ENCODE assay signal across 19 cellular contexts in genomic region chr1:225408249-225408648, GRCh38. TPM values are rescaled to one million over a fixed set of nuclear protein-coding genes. Genes with fewer than 3 reads are reported as not detected.
DNase-seq lines count a peak whose midpoint lies in the region; ATAC-seq, FAIRE-seq and TF ChIP-seq lines count a peak whose summit lies in the region.
"Had no signal": no experiment of that assay in that cellular context is flagged by ENCODE, and none has a peak within 500 bp of the region (broad histone marks: within the 10 kb centered on the region; RNA-seq: fewer than 3 reads in every experiment).

No MANE protein-coding gene starts in this region.

- H3K36me3 ChIP-seq in liver (ENCODE audit: control insufficient read depth in 4 of 4, insufficient read depth in 3 of 4, low read depth in 1 of 4, low read length in 3 of 4) (peaks cover 9 to 37% (median 14%) of the 10 kb centered on the region in 4 donors), HepG2 (replicated peaks in 1 of 2; ENCODE audit: control insufficient read depth in 1 of 2, insufficient read depth in 2 of 2, low read length in 2 of 2) (peaks cover 17 to 54% of the 10 kb centered on the region in 2 experiments), SK-N-MC (ENCODE audit: insufficient read depth, low read length) (peaks cover 83% of the 10 kb centered on the region)

- TF ChIP-seq RAD21 in liver (IDR thresholded peaks at IDR 0.05) (no peak), HepG2 (CRISPR knock-in tag; IDR thresholded peaks at IDR 0.05) (no peak)

- H3K4me3 ChIP-seq in liver (ENCODE audit: low read depth in 1 of 3, low read length in 3 of 3) = no peak overlapping the region
- no peak overlapping the region for H3K4me3 ChIP-seq in HepG2 (replicated peaks in 1 of 3; ENCODE audit: insufficient read depth in 1 of 3, low read depth in 2 of 3, low read length in 3 of 3)
- no peak overlapping the region for H3K4me3 ChIP-seq in SK-N-MC

- H3K4me1 ChIP-seq in liver (ENCODE audit: control insufficient read depth in 4 of 4, insufficient read depth in 4 of 4, low read length in 3 of 4) (peaks cover 5 to 11% (median 6%) of the 10 kb centered on the region in 4 donors), HepG2 (ENCODE audit: insufficient read depth, low read length) (peaks cover 41% of the 10 kb centered on the region)

- TF ChIP-seq EP300 in HepG2 (IDR thresholded peaks at IDR 0.05; ENCODE audit: low read depth in 2 of 2, low read length in 2 of 2) (no peak), HepG2 (CRISPR knock-in tag; IDR thresholded peaks at IDR 0.05; ENCODE audit: borderline replicate concordance) (no peak)

- CTCF ChIA-PET in HepG2 (lab: Yijun Ruan, JAX; ENCODE audit: low intra/inter-chr PET ratio, low total read pairs) = no interaction called here

- H3K4me3 Mint-ChIP-seq in immature natural killer cell = no peak overlapping the region
- no peak overlapping the region for H3K4me3 Mint-ChIP-seq in stimulated activated effector memory CD8-positive, alpha-beta T cell treated with anti-CD3 and anti-CD28 coated beads, Interleukin-12 subunit alpha, Interleukin-12 subunit beta, amount 100 ng/mL, for 72 hours
- H3K4me3 Mint-ChIP-seq: B cell; CD4-positive, alpha-beta memory T cell; HFFc6 had no signal

- in situ Hi-C loops in HepG2 (cut with HindIII; ENCODE audit: extremely low pct_ligation_motif_present, low pct_unique_long_range_greater_than_20kb) = no loop called here

- H3K9me3 Mint-ChIP-seq in immature natural killer cell = no peaks in the 10 kb centered on the region
- no peaks in the 10 kb centered on the region for H3K9me3 Mint-ChIP-seq in stimulated activated effector memory CD8-positive, alpha-beta T cell treated with anti-CD3 and anti-CD28 coated beads, Interleukin-12 subunit alpha, Interleukin-12 subunit beta, amount 100 ng/mL, for 72 hours
- H3K9me3 Mint-ChIP-seq: CD4-positive, alpha-beta memory T cell; HFFc6 had no signal

- H2AFZ ChIP-seq in HepG2 (ENCODE audit: low read length) = no peak overlapping the region

- H3K36me3 Mint-ChIP-seq in immature natural killer cell = peaks cover 14 to 61% (median 33%) of the 10 kb centered on the region in 3 donors
- H3K36me3 Mint-ChIP-seq in stimulated activated effector memory CD8-positive, alpha-beta T cell treated with anti-CD3 and anti-CD28 coated beads, Interleukin-12 subunit alpha, Interleukin-12 subunit beta, amount 100 ng/mL, for 72 hours = peaks cover 99% of the 10 kb centered on the region

- no peaks in the 10 kb centered on the region for H3K27me3 ChIP-seq in liver (ENCODE audit: control insufficient read depth in 4 of 4, insufficient read depth in 4 of 4, low read length in 3 of 4)
- H3K27me3 ChIP-seq in HepG2 (ENCODE audit: control insufficient read depth in 1 of 2, insufficient read depth in 2 of 2, low read length in 2 of 2) = no peaks in the 10 kb centered on the region

- no peak overlapping the region for H3K4me2 ChIP-seq in HepG2 (ENCODE audit: low read depth, low read length)

- 68% methylated on average over 4 of the region's 4 CpGs for WGBS in liver
- WGBS in HepG2 (ENCODE audit: low lambda C conversion rate) = 66% methylated on average over 4 of the region's 4 CpGs

- H3K79me2 ChIP-seq in HepG2 (ENCODE audit: insufficient read depth, low read length) = peaks cover 6% of the 10 kb centered on the region

- H4K20me1 ChIP-seq in HepG2 (ENCODE audit: insufficient read depth, low read length) = no peaks in the 10 kb centered on the region

- no TSS peak for BruUV-seq in HepG2 (replicated peaks; lab: Mats Ljungman, UMichigan)

- no peak overlapping the region for H3K27ac ChIP-seq in liver (ENCODE audit: low read depth in 1 of 2, low read length in 2 of 2)
- H3K27ac ChIP-seq in HepG2 (ENCODE audit: extremely low read length, insufficient read depth, low read length) = no peak overlapping the region
- H3K27ac ChIP-seq in SK-N-MC = peak overlapping the region; percentile 35; the same call in 1 of the 2 replicates

- peaks cover 0 to 4% (median 0%) of the 10 kb centered on the region in 3 donors for H3K27me3 Mint-ChIP-seq in immature natural killer cell (ENCODE audit: low read depth in 3 of 3)
- H3K27me3 Mint-ChIP-seq: B cell; CD4-positive, alpha-beta memory T cell had no signal

- H3K9me3 ChIP-seq in liver (ENCODE audit: control insufficient read depth in 4 of 4, low read length in 3 of 4) = no peaks in the 10 kb centered on the region
- H3K9me3 ChIP-seq in HepG2 (ENCODE audit: low read length) = no peaks in the 10 kb centered on the region
- no peaks in the 10 kb centered on the region for H3K9me3 ChIP-seq in SK-N-MC (ENCODE audit: low read depth, low read length)

- H3K4me1 Mint-ChIP-seq in immature natural killer cell = peaks cover 7 to 39% of the 10 kb centered on the region in 2 donors
- peaks cover 8% of the 10 kb centered on the region for H3K4me1 Mint-ChIP-seq in stimulated activated effector memory CD8-positive, alpha-beta T cell treated with anti-CD3 and anti-CD28 coated beads, Interleukin-12 subunit alpha, Interleukin-12 subunit beta, amount 100 ng/mL, for 72 hours
- H3K4me1 Mint-ChIP-seq: B cell had no signal

- POLR2A ChIA-PET in HepG2 (lab: Yijun Ruan, JAX) = no interaction called here

- TF ChIP-seq POLR2A in HepG2 (IDR thresholded peaks at IDR 0.05; ENCODE audit: insufficient read depth in 1 of 2, low read depth in 2 of 2, low read length in 2 of 2) = no peak

- H3K27ac Mint-ChIP-seq in immature natural killer cell = peak overlapping the region in 5 of 6 donors; percentile 1 to 73 (median 20)
- peak overlapping the region; percentile 46 for H3K27ac Mint-ChIP-seq in stimulated activated effector memory CD8-positive, alpha-beta T cell treated with anti-CD3 and anti-CD28 coated beads, Interleukin-12 subunit alpha, Interleukin-12 subunit beta, amount 100 ng/mL, for 72 hours
- H3K27ac Mint-ChIP-seq: B cell, HFFc6 had no signal

- intact Hi-C loops in HepG2 (cut with micrococcal nuclease; ENCODE audit: unreplicated experiment) = no loop called here

- H3K9ac ChIP-seq in liver (ENCODE audit: low read depth in 1 of 2, low read length in 2 of 2) (no peak overlapping the region), HepG2 (ENCODE audit: insufficient read depth, low read depth, low read length) (no peak overlapping the region), SK-N-MC (ENCODE audit: insufficient read length) (no peak overlapping the region)

- FAIRE-seq in HepG2 (lab: Jason Lieb, UNC) (no peak), D721Med (lab: Jason Lieb, UNC) (no peak)

- no peak for ATAC-seq in HepG2
- no peak for ATAC-seq in stimulated activated effector memory CD8-positive, alpha-beta T cell treated with anti-CD3 and anti-CD28 coated beads, Interleukin-12 subunit alpha, Interleukin-12 subunit beta, amount 100 ng/mL, for 72 hours
- ATAC-seq: Right ventricle myocardium inferior had no signal

- TF ChIP-seq CTCF in liver (IDR thresholded peaks at IDR 0.05; ENCODE audit: low read depth, low read length, missing input control) (no peak), HepG2 (CRISPR knock-in tag; IDR thresholded peaks at IDR 0.05) (no peak), D721Med (IDR thresholded peaks at IDR 0.05; ENCODE audit: insufficient read depth, missing control alignments) (no peak)

- DNase-seq in HepG2 (ENCODE audit: low spot score) (no peak), SK-N-MC (ENCODE audit: low read depth, low spot score) (no peak), immature natural killer cell (no peak), D721Med (ENCODE audit: insufficient read length, low spot score) (no peak), kidney glomerular epithelial cell (lab: John Stamatoyannopoulos, UW) (no peak)
- no peak for DNase-seq in stimulated activated effector memory CD8-positive, alpha-beta T cell treated with anti-CD3 and anti-CD28 coated beads, Interleukin-12 subunit alpha, Interleukin-12 subunit beta, amount 100 ng/mL, for 72 hours (ENCODE audit: low spot score in 2 of 2)
- DNase-seq in activated CD8-positive, alpha-beta memory T cell treated with anti-CD3 and anti-CD28 coated beads for 24 hours = no peak
- DNase-seq: CD4-positive, alpha-beta memory T cell; DMS 273 treated with DMSO at 0.1 percent for 48 hours; GOT3; HFFc6; Karpas-422; MM.1S; NCI-H2029; NCI-H2171 treated with DMSO at 0.1 percent for 48 hours; NCI-H774 had no signal

TF ChIP-seq in liver, 16 proteins besides CTCF, POLR2A, EP300 and RAD21 (continues in another document):
- TF ChIP-seq JUND (IDR thresholded peaks at IDR 0.05) (no peak), YY1 (IDR thresholded peaks at IDR 0.05) (no peak), SP1 (IDR thresholded peaks at IDR 0.05) (peak; percentile 24), HNF4A (conservative IDR thresholded peaks at IDR 0.05) (peak; percentile 55 to 72)

RNA-seq across cellular contexts. Expression of gene LBR, which starts 19.6 kb away (rescaled TPM):
- total RNA-seq in liver (100 to 1,000 TPM in 1 of 2 donors, 10 to 100 TPM in 1; 28.9 to 201 TPM), HepG2 (2016; rRNA removed; fragmentation: Illumina TruSeq; extraction: Trizol) (64.4 and 76.7 TPM in 2 replicates)
- polyA plus RNA-seq in liver (10 to 100 TPM; 14.3 to 16.2 TPM), HepG2 (2011; rRNA removed) (38.2 and 38.9 TPM in 2 replicates), immature natural killer cell (100 to 1,000 TPM in 2 of 3 donors, 10 to 100 TPM in 1; 100.0 to 136 (median 117) TPM)
- 5.8 and 7.2 TPM in 2 replicates for total RNA-seq in HepG2 (2016; cell fraction: cytosol; rRNA removed; fragmentation: Illumina TruSeq; extraction: Trizol; ENCODE audit: low read depth)
- total RNA-seq in HepG2 (2016; cell fraction: insoluble cytoplasmic fraction; rRNA removed; fragmentation: Illumina TruSeq; extraction: Trizol) = 58.0 and 76.5 TPM in 2 replicates
- total RNA-seq in HepG2 (2016; cell fraction: membrane; rRNA removed; fragmentation: Illumina TruSeq; extraction: Trizol) = 18.3 and 23.6 TPM in 2 replicates
- 103 and 116 TPM in 2 replicates for total RNA-seq in HepG2 (2016; cell fraction: nucleus; rRNA removed; fragmentation: Illumina TruSeq; extraction: Trizol)
- 25.2 and 34.9 TPM in 2 replicates for polyA plus RNA-seq in HepG2 (2011; cell fraction: cytosol; rRNA removed)
- polyA plus RNA-seq in HepG2 (2011; cell fraction: nucleus; rRNA removed) = 20.9 and 21.1 TPM in 2 replicates
- polyA plus RNA-seq in HepG2 (2012) = 42.0 and 46.8 TPM in 2 replicates
- polyA plus RNA-seq in HepG2 (2016; cell fraction: cytosol; fragmentation: Illumina TruSeq; extraction: Trizol; ENCODE audit: low read depth) = 3.8 and 4.4 TPM in 2 replicates
- polyA plus RNA-seq in HepG2 (2016; cell fraction: insoluble cytoplasmic fraction; fragmentation: Illumina TruSeq; extraction: Trizol; ENCODE audit: low read depth) = 58.6 and 66.3 TPM in 2 replicates
- 12.1 and 13.5 TPM in 2 replicates for polyA plus RNA-seq in HepG2 (2016; cell fraction: membrane; fragmentation: Illumina TruSeq; extraction: Trizol; ENCODE audit: low read depth)
- polyA plus RNA-seq in HepG2 (2016; cell fraction: nucleus; fragmentation: Illumina TruSeq; extraction: Trizol; ENCODE audit: insufficient read depth, low read depth) = 109 and 114 TPM in 2 replicates
- 59.8 and 110 TPM in 2 replicates for polyA minus RNA-seq in HepG2 (2011; rRNA and poly(A)+ RNA removed; ENCODE audit: low replicate concordance)
- polyA minus RNA-seq in HepG2 (2011; cell fraction: cytosol; rRNA and poly(A)+ RNA removed) = 35.1 and 35.9 TPM in 2 replicates
- polyA minus RNA-seq in HepG2 (2011; cell fraction: nucleus; rRNA and poly(A)+ RNA removed) = 43.9 and 51.8 TPM in 2 replicates
